ENCODE assay signal across 1 cellular context in the genomic region with DNA sequence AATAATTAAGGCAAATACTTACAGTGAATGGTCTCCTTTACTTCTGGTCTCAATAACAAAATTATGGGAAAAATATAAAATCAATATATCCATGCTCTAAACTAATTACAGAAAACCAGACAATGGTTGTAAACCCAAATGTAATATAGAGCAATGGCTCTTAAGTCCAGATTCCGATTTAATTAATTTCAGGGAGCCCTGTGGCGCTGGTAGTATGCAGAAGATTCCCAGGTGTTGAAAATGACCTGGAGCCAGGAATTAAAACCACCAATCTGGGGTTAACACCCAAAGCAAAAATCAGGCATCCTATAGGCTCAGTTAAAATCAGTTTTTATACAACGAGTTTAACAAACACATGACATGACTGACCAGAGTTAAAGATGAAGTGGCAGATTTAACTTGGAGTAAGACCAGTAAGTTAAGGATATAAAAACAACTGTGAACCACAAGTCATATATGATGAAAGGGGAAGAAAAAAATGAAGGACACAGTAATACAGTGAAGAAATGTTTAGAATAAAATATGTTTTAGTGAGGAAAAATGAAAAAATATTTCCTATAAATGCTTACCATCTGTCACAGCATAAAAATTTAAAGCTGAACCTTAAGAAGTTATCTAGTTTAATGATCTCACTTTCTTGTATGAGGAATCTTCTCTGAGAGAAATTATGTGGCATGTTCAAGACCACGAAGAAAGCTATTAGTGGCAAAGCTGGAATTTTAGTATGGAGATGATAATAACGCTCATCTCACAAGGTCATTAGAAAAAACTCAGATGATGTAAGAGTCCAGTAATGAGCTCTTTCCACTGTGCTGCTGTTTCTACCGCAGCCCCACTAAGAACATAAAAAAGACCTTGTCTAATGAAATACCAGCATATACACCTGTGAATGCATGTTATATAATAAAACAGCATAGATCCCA.
TF ChIP-seq lines count a peak whose summit lies in the region.

No MANE protein-coding gene starts in this region.

TF ChIP-seq in K562, 482 proteins besides CTCF, POLR2A, EP300 and RAD21 (continued from another document and continues in another):
- TF ChIP-seq, protein P1, sequence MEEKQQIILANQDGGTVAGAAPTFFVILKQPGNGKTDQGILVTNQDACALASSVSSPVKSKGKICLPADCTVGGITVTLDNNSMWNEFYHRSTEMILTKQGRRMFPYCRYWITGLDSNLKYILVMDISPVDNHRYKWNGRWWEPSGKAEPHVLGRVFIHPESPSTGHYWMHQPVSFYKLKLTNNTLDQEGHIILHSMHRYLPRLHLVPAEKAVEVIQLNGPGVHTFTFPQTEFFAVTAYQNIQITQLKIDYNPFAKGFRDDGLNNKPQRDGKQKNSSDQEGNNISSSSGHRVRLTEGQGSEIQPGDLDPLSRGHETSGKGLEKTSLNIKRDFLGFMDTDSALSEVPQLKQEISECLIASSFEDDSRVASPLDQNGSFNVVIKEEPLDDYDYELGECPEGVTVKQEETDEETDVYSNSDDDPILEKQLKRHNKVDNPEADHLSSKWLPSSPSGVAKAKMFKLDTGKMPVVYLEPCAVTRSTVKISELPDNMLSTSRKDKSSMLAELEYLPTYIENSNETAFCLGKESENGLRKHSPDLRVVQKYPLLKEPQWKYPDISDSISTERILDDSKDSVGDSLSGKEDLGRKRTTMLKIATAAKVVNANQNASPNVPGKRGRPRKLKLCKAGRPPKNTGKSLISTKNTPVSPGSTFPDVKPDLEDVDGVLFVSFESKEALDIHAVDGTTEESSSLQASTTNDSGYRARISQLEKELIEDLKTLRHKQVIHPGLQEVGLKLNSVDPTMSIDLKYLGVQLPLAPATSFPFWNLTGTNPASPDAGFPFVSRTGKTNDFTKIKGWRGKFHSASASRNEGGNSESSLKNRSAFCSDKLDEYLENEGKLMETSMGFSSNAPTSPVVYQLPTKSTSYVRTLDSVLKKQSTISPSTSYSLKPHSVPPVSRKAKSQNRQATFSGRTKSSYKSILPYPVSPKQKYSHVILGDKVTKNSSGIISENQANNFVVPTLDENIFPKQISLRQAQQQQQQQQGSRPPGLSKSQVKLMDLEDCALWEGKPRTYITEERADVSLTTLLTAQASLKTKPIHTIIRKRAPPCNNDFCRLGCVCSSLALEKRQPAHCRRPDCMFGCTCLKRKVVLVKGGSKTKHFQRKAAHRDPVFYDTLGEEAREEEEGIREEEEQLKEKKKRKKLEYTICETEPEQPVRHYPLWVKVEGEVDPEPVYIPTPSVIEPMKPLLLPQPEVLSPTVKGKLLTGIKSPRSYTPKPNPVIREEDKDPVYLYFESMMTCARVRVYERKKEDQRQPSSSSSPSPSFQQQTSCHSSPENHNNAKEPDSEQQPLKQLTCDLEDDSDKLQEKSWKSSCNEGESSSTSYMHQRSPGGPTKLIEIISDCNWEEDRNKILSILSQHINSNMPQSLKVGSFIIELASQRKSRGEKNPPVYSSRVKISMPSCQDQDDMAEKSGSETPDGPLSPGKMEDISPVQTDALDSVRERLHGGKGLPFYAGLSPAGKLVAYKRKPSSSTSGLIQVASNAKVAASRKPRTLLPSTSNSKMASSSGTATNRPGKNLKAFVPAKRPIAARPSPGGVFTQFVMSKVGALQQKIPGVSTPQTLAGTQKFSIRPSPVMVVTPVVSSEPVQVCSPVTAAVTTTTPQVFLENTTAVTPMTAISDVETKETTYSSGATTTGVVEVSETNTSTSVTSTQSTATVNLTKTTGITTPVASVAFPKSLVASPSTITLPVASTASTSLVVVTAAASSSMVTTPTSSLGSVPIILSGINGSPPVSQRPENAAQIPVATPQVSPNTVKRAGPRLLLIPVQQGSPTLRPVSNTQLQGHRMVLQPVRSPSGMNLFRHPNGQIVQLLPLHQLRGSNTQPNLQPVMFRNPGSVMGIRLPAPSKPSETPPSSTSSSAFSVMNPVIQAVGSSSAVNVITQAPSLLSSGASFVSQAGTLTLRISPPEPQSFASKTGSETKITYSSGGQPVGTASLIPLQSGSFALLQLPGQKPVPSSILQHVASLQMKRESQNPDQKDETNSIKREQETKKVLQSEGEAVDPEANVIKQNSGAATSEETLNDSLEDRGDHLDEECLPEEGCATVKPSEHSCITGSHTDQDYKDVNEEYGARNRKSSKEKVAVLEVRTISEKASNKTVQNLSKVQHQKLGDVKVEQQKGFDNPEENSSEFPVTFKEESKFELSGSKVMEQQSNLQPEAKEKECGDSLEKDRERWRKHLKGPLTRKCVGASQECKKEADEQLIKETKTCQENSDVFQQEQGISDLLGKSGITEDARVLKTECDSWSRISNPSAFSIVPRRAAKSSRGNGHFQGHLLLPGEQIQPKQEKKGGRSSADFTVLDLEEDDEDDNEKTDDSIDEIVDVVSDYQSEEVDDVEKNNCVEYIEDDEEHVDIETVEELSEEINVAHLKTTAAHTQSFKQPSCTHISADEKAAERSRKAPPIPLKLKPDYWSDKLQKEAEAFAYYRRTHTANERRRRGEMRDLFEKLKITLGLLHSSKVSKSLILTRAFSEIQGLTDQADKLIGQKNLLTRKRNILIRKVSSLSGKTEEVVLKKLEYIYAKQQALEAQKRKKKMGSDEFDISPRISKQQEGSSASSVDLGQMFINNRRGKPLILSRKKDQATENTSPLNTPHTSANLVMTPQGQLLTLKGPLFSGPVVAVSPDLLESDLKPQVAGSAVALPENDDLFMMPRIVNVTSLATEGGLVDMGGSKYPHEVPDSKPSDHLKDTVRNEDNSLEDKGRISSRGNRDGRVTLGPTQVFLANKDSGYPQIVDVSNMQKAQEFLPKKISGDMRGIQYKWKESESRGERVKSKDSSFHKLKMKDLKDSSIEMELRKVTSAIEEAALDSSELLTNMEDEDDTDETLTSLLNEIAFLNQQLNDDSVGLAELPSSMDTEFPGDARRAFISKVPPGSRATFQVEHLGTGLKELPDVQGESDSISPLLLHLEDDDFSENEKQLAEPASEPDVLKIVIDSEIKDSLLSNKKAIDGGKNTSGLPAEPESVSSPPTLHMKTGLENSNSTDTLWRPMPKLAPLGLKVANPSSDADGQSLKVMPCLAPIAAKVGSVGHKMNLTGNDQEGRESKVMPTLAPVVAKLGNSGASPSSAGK (IDR thresholded peaks at IDR 0.05) = no peak
- TF ChIP-seq ARID1B (IDR thresholded peaks at IDR 0.05) (peak; percentile 21; the same call in 1 of the 2 replicates), CHD7 (IDR thresholded peaks at IDR 0.05; ENCODE audit: low read depth, low read length) (no peak), HNRNPUL1 (IDR thresholded peaks at IDR 0.05; ENCODE audit: low read length) (no peak), POLR2AphosphoS5 (IDR thresholded peaks at IDR 0.05; ENCODE audit: control insufficient read depth, insufficient read depth, low read depth, low read length) (no peak), MECOM (CRISPR knock-in tag; IDR thresholded peaks at IDR 0.05) (no peak), MYC (IDR thresholded peaks at IDR 0.05; ENCODE audit: low read depth, low read length) (0 out of 2 replicates have a peak, but pooled peaks have one; percentile 10), MYC (CRISPR knock-in tag; IDR thresholded peaks at IDR 0.05; ENCODE audit: borderline replicate concordance, low read depth) (no peak), L3MBTL2 (IDR thresholded peaks at IDR 0.05) (0 out of 2 replicates have a peak, but pooled peaks have one; percentile 19), NR4A1 (CRISPR knock-in tag; IDR thresholded peaks at IDR 0.05) (no peak), NR4A1 (tag; IDR thresholded peaks at IDR 0.05) (no peak), HMGN3 (IDR thresholded peaks at IDR 0.05; ENCODE audit: borderline replicate concordance, extremely low read depth, insufficient read length, low read depth, low read length) (no peak), ZC3H4 (CRISPR knock-in tag; IDR thresholded peaks at IDR 0.05; ENCODE audit: borderline replicate concordance) (no peak), DACH1 (IDR thresholded peaks at IDR 0.05; ENCODE audit: partially characterized antibody) (no peak)
- TF ChIP-seq, protein P2, sequence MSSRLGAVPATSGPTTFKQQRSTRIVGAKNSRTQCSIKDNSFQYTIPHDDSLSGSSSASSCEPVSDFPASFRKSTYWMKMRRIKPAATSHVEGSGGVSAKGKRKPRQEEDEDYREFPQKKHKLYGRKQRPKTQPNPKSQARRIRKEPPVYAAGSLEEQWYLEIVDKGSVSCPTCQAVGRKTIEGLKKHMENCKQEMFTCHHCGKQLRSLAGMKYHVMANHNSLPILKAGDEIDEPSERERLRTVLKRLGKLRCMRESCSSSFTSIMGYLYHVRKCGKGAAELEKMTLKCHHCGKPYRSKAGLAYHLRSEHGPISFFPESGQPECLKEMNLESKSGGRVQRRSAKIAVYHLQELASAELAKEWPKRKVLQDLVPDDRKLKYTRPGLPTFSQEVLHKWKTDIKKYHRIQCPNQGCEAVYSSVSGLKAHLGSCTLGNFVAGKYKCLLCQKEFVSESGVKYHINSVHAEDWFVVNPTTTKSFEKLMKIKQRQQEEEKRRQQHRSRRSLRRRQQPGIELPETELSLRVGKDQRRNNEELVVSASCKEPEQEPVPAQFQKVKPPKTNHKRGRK (tag; IDR thresholded peaks at IDR 0.05) = 0 out of 2 replicates have a peak, but pooled peaks have one; percentile 13
- TF ChIP-seq, protein P3, sequence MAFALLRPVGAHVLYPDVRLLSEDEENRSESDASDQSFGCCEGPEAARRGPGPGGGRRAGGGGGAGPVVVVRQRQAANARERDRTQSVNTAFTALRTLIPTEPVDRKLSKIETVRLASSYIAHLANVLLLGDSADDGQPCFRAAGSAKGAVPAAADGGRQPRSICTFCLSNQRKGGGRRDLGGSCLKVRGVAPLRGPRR (CRISPR knock-in tag; IDR thresholded peaks at IDR 0.05) = no peak
- TF ChIP-seq, protein P4, sequence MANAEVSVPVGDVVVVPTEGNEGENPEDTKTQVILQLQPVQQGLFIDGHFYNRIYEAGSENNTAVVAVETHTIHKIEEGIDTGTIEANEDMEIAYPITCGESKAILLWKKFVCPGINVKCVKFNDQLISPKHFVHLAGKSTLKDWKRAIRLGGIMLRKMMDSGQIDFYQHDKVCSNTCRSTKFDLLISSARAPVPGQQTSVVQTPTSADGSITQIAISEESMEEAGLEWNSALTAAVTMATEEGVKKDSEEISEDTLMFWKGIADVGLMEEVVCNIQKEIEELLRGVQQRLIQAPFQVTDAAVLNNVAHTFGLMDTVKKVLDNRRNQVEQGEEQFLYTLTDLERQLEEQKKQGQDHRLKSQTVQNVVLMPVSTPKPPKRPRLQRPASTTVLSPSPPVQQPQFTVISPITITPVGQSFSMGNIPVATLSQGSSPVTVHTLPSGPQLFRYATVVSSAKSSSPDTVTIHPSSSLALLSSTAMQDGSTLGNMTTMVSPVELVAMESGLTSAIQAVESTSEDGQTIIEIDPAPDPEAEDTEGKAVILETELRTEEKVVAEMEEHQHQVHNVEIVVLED (CRISPR knock-in tag; IDR thresholded peaks at IDR 0.05) = no peak
